ENCODE assay signal across 12 cellular contexts in the genomic region with DNA sequence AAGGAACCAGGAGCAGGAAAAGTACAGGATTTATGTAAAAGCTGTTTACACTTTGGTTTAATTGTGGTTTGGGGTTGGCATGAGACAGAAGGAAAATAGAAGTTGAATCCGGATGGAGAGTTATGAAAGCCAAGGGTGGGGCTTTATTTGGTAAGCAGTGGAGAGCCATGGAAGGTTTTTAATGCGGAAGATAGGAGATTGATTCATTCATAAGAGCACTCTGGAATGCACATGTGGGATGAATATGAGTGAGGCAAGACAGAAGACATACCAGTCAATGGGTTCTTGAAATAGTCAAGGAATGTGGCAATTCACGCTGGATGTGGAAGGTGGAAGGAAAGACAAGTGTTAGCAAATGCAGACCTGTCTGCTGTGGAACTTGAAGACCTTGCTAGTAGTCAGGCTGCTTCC. TPM values are rescaled to one million over a fixed set of nuclear protein-coding genes. Genes with fewer than 3 reads are reported as not detected.
DNase-seq lines count a peak whose midpoint lies in the region; ATAC-seq and TF ChIP-seq lines count a peak whose summit lies in the region.
"Had no signal": no experiment of that assay in that cellular context is flagged by ENCODE, and none has a peak within 500 bp of the region (broad histone marks: within the 10 kb centered on the region; RNA-seq: fewer than 3 reads in every experiment).

No MANE protein-coding gene starts in this region.

- DNase-seq in AG20443 (ENCODE audit: low spot score) (peak; percentile 87), LoVo (ENCODE audit: low spot score) (peak; percentile 61), astrocyte of the spinal cord (ENCODE audit: low read depth, low spot score) (peak; percentile 48), left lung (no peak), A673 (ENCODE audit: low spot score) (no peak), NCI-H446 (lab: John Stamatoyannopoulos, UW) (no peak)
- DNase-seq in T-helper 2 cell treated with Interferon-gamma antibody and Interleukin-4, amounts not matched to agents 5 μg/mL and 100 μg/mL, for 36 hours (ENCODE audit: low spot score): no peak
- DNase-seq: activated CD8-positive, alpha-beta memory T cell treated with anti-CD3 and anti-CD28 coated beads, Interleukin-2, amount 50 U/mL, for 48 hours; NCI-H1930 had no signal

- TF ChIP-seq CTCF in astrocyte of the spinal cord (IDR thresholded peaks at IDR 0.05; ENCODE audit: low read depth, low read length) (no peak), left lung (IDR thresholded peaks at IDR 0.05) (no peak), A673 (conservative IDR thresholded peaks at IDR 0.05; ENCODE audit: low read depth, low read length) (no peak)

- H3K4me1 Mint-ChIP-seq in T-helper 2 cell treated with Interferon-gamma antibody and Interleukin-4, amounts not matched to agents 5 μg/mL and 100 μg/mL, for 36 hours (ENCODE audit: low read depth): peaks cover 39% of the 10 kb centered on the region

- no peaks in the 10 kb centered on the region for H3K9me3 Mint-ChIP-seq in T-helper 2 cell treated with Interferon-gamma antibody and Interleukin-4, amounts not matched to agents 5 μg/mL and 100 μg/mL, for 36 hours

- peak; percentile 93 for ATAC-seq in left lung
- ATAC-seq in GM18867 (IDR thresholded peaks at IDR 0.05; ENCODE audit: unreplicated experiment): no peak

- no peak overlapping the region for H3K4me3 Mint-ChIP-seq in T-helper 2 cell treated with Interferon-gamma antibody and Interleukin-4, amounts not matched to agents 5 μg/mL and 100 μg/mL, for 36 hours

- CTCF ChIA-PET in A673 (lab: Charles Lee): interaction anchor here (1.3 kb wide), 1 partner anchor 9 kb away, joined by 3 read pairs; a partner anchor contains a TSS

- H3K9me3 ChIP-seq in left lung (no peaks in the 10 kb centered on the region), A673 (ENCODE audit: low read depth, low read length, poor library complexity, severe bottlenecking) (no peaks in the 10 kb centered on the region)
- H3K9me3 ChIP-seq: Caco-2 had no signal

- intact Hi-C loops in left lung (cut with DNase I): no loop called here
- intact Hi-C loops in A673 (cut with micrococcal nuclease; ENCODE audit: unreplicated experiment): no loop called here

- in situ Hi-C loops in astrocyte of the spinal cord (cut with HindIII; ENCODE audit: low sequenced_read_pairs): no loop called here

- POLR2A ChIA-PET in A673 (lab: Charles Lee; ENCODE audit: low non-redundant PET): no interaction called here

- H3K27me3 ChIP-seq in left lung (peaks cover 0 to 22% of the 10 kb centered on the region in 2 donors), A673 (replicated peaks; ENCODE audit: insufficient read depth, low read depth, low read length, poor library complexity) (peaks cover 2% of the 10 kb centered on the region)

- no peaks in the 10 kb centered on the region for H3K27me3 Mint-ChIP-seq in T-helper 2 cell treated with Interferon-gamma antibody and Interleukin-4, amounts not matched to agents 5 μg/mL and 100 μg/mL, for 36 hours (ENCODE audit: low read depth)

- H3K36me3 ChIP-seq in left lung: peaks cover 0 to 36% of the 10 kb centered on the region in 2 donors
- peaks cover 17% of the 10 kb centered on the region for H3K36me3 ChIP-seq in A673 (ENCODE audit: insufficient read depth, low read length, poor library complexity, severe bottlenecking)

- no TSS peak for BruUV-seq in A673 (replicated peaks; lab: Mats Ljungman, UMichigan)

- H3K36me3 Mint-ChIP-seq in T-helper 2 cell treated with Interferon-gamma antibody and Interleukin-4, amounts not matched to agents 5 μg/mL and 100 μg/mL, for 36 hours (ENCODE audit: low read depth): peaks cover 22% of the 10 kb centered on the region

- H3K4me1 ChIP-seq in left lung (peaks cover 12 to 20% of the 10 kb centered on the region in 2 donors), A673 (ENCODE audit: insufficient read depth, low read length, poor library complexity, severe bottlenecking) (no peaks in the 10 kb centered on the region)
- H3K4me1 ChIP-seq: Caco-2 had no signal

- no peak overlapping the region for H3K27ac Mint-ChIP-seq in T-helper 2 cell treated with Interferon-gamma antibody and Interleukin-4, amounts not matched to agents 5 μg/mL and 100 μg/mL, for 36 hours

- H3K4me3 ChIP-seq in astrocyte of the spinal cord (ENCODE audit: low read depth, low read length): no peak overlapping the region
- H3K4me3 ChIP-seq in left lung: no peak overlapping the region
- no peak overlapping the region for H3K4me3 ChIP-seq in A673 (ENCODE audit: low read depth, low read length, poor library complexity, severe bottlenecking)

- H3K27ac ChIP-seq in left lung: peak overlapping the region; percentile 36 to 59
- no peak overlapping the region for H3K27ac ChIP-seq in A673 (ENCODE audit: low read depth, low read length, poor library complexity, severe bottlenecking)

RNA-seq across cellular contexts. Expression of a gene that starts 9.3 kb away (rescaled TPM):
- total RNA-seq in left lung (under 1 TPM; 0.12 to 0.29 TPM), A673 (2021) (0.09 and 0.17 TPM in 2 replicates)
- total RNA-seq: Caco-2, chondrocyte had no signal

RNA-seq across cellular contexts. Expression of a gene that starts 13.5 kb away (rescaled TPM):
- 10 to 100 TPM; 31.5 to 48.8 TPM for total RNA-seq in left lung
- total RNA-seq in A673 (2021): 32.3 and 34.8 TPM in 2 replicates

RNA-seq across cellular contexts. Expression of a gene that starts 13.7 kb away (rescaled TPM):
- total RNA-seq in left lung (10 to 100 TPM; 32.5 to 34.7 TPM), A673 (2021) (57.2 and 60.2 TPM in 2 replicates)

RNA-seq across cellular contexts. Expression of a gene that starts 42.4 kb away (rescaled TPM):
- 10 to 100 TPM; 42.5 to 45.2 TPM for total RNA-seq in left lung
- 51.3 and 53.3 TPM in 2 replicates for total RNA-seq in A673 (2021)

RNA-seq across cellular contexts. Expression of a gene that starts 43.1 kb away (rescaled TPM):
- total RNA-seq in left lung (10 to 100 TPM; 16.4 to 24.4 TPM), A673 (2021) (120 and 127 TPM in 2 replicates)

Comparison
In these comparisons a context has a peak if more than half of its experiments do, and no peak if none do; other contexts are left out.
1. DNase-seq: peak in AG20443 (single experiment), LoVo (single experiment) and astrocyte of the spinal cord (single experiment); none in left lung (0 of 2), A673 (single experiment), T-helper 2 cell treated with Interferon-gamma antibody and Interleukin-4, amounts not matched to agents 5 μg/mL and 100 μg/mL, for 36 hours (single experiment) and NCI-H446 (0 of 2).